14 cellular contexts compared by ENCODE assay signal in the genomic region with DNA sequence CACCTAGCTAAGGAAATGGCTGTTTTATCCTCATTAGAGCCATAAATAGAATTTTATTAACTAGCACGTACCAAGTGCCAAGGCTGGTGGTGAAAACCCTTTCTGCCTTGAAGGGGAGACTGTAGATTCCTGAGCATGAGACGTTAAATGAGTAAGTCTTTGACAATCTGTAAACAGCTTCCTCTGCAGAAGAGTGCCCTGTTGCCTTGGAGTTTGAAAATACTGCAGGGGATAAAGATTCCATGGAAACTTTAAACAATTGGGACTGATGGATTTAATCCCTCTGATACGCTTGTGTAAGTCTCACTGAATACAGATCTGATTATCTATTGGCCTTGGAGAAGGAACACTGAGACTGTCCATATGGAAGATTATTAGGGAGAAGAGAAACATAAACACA.
DNase-seq lines count a peak whose midpoint lies in the region; ATAC-seq and TF ChIP-seq lines count a peak whose summit lies in the region.
"Had no signal": no experiment of that assay in that cellular context is flagged by ENCODE, and none has a peak within 500 bp of the region (broad histone marks: within the 10 kb centered on the region; RNA-seq: fewer than 3 reads in every experiment).

No MANE protein-coding gene starts in this region.

- H3K36me3 ChIP-seq in brain microvascular endothelial cell (replicated peaks) (no peaks in the 10 kb centered on the region), neural progenitor cell (no peaks in the 10 kb centered on the region)

- H3K4me2 ChIP-seq in neural progenitor cell = peak overlapping the region; percentile 50
- H3K4me2 ChIP-seq: A549 had no signal

- no peak for ATAC-seq in GM18868 (IDR thresholded peaks at IDR 0.05; ENCODE audit: unreplicated experiment)
- ATAC-seq: A549; CD8-positive, alpha-beta T cell; HCT116 had no signal

- H3K27me3 Mint-ChIP-seq in neural progenitor cell (ENCODE audit: insufficient read depth, low read depth) = peaks cover 5% of the 10 kb centered on the region

- H3K9ac ChIP-seq in neural progenitor cell = no peak overlapping the region

- H2AFZ ChIP-seq in neural progenitor cell (replicated peaks) = no peak overlapping the region

- H3K4me3 ChIP-seq in brain microvascular endothelial cell (ENCODE audit: low read depth, low read length) (no peak overlapping the region), neural progenitor cell (no peak overlapping the region)
- H3K4me3 ChIP-seq: A549 had no signal

- peak overlapping the region; percentile 42 for H3K27ac ChIP-seq in brain microvascular endothelial cell
- H3K27ac ChIP-seq in neural progenitor cell = no peak overlapping the region
- H3K27ac ChIP-seq: A549, HL-60 had no signal

- H3K27ac Mint-ChIP-seq in neural progenitor cell = peak overlapping the region; percentile 88
- H3K27ac Mint-ChIP-seq: CD14-positive monocyte; CD8-positive, alpha-beta T cell had no signal

- in situ Hi-C loops in brain microvascular endothelial cell (cut with HindIII; ENCODE audit: low pct_ligation_motif_present, low sequenced_read_pairs) = no loop called here

- DNase-seq in NCI-H82 treated with DMSO at 0.1 percent for 48 hours (lab: John Stamatoyannopoulos, UW; ENCODE audit: unreplicated experiment) (peak; percentile 89), brain microvascular endothelial cell (peak; percentile 56), neural progenitor cell (ENCODE audit: low spot score) (peak; percentile 61), AML-193 (lab: John Stamatoyannopoulos, UW) (no peak), T1000 (lab: John Stamatoyannopoulos, UW) (no peak)
- DNase-seq: CD8-positive, alpha-beta T cell; COR-L47; DND-41; GDM1 had no signal

- peaks cover 45% of the 10 kb centered on the region for H3K4me1 Mint-ChIP-seq in neural progenitor cell
- H3K4me1 Mint-ChIP-seq: CD14-positive monocyte had no signal

- H3K4me1 ChIP-seq in neural progenitor cell = peaks cover 29% of the 10 kb centered on the region
- H3K4me1 ChIP-seq: A549 had no signal

- H3F3A ChIP-seq in neural progenitor cell (ENCODE audit: low read depth) = peaks cover 2% of the 10 kb centered on the region

- no peak overlapping the region for H3K4me3 Mint-ChIP-seq in neural progenitor cell
- H3K4me3 Mint-ChIP-seq: CD14-positive monocyte; CD8-positive, alpha-beta T cell had no signal

- peaks cover 3% of the 10 kb centered on the region for H3K36me3 Mint-ChIP-seq in neural progenitor cell
- H3K36me3 Mint-ChIP-seq: CD14-positive monocyte; CD8-positive, alpha-beta T cell had no signal

- TF ChIP-seq CTCF in brain microvascular endothelial cell (IDR thresholded peaks at IDR 0.05; ENCODE audit: low read depth, low read length, missing control alignments) = no peak
- no peak for TF ChIP-seq CTCF in neural progenitor cell (IDR thresholded peaks at IDR 0.05)

- H3K9me3 Mint-ChIP-seq in neural progenitor cell = peaks cover 3% of the 10 kb centered on the region

- H3K9me3 ChIP-seq in neural progenitor cell (ENCODE audit: low read depth) = no peaks in the 10 kb centered on the region
- H3K9me3 ChIP-seq: A549 had no signal

- H3K27me3 ChIP-seq in brain microvascular endothelial cell (replicated peaks) (no peaks in the 10 kb centered on the region), neural progenitor cell (no peaks in the 10 kb centered on the region)

- H3K79me2 ChIP-seq in neural progenitor cell (ENCODE audit: low read depth) = no peaks in the 10 kb centered on the region

- H4K20me1 ChIP-seq in neural progenitor cell (ENCODE audit: low read depth) = no peaks in the 10 kb centered on the region

Comparison
In these comparisons a context has a peak if more than half of its experiments do, and no peak if none do; other contexts are left out.
1. DNase-seq: peak in NCI-H82 treated with DMSO at 0.1 percent for 48 hours (single experiment), brain microvascular endothelial cell (single experiment) and neural progenitor cell (single experiment); none in AML-193 (0 of 2) and T1000 (single experiment).